ENCODE assay signal across 1 cellular context in genomic region chr9:136796775-136797347, GRCh38.
A peak's percentile ranks its signal among the peaks of the same experiment; 100 is the strongest.
TF ChIP-seq lines count a peak whose summit lies in the region.

No MANE protein-coding gene starts in this region.

TF ChIP-seq in K562, 482 proteins besides CTCF, POLR2A, EP300 and RAD21:
- peak; percentile 29; the same call in 1 of the 2 replicates for TF ChIP-seq PHF21A (IDR thresholded peaks at IDR 0.05; ENCODE audit: borderline replicate concordance, low read depth)
- peak; percentile 43; the same call in 1 of the 2 replicates for TF ChIP-seq TCF3 (CRISPR knock-in tag; IDR thresholded peaks at IDR 0.05)
- TF ChIP-seq CTBP1 (IDR thresholded peaks at IDR 0.05; ENCODE audit: borderline replicate concordance), result peak; percentile 44; the same call in 1 of the 2 replicates
- TF ChIP-seq, protein P1, sequence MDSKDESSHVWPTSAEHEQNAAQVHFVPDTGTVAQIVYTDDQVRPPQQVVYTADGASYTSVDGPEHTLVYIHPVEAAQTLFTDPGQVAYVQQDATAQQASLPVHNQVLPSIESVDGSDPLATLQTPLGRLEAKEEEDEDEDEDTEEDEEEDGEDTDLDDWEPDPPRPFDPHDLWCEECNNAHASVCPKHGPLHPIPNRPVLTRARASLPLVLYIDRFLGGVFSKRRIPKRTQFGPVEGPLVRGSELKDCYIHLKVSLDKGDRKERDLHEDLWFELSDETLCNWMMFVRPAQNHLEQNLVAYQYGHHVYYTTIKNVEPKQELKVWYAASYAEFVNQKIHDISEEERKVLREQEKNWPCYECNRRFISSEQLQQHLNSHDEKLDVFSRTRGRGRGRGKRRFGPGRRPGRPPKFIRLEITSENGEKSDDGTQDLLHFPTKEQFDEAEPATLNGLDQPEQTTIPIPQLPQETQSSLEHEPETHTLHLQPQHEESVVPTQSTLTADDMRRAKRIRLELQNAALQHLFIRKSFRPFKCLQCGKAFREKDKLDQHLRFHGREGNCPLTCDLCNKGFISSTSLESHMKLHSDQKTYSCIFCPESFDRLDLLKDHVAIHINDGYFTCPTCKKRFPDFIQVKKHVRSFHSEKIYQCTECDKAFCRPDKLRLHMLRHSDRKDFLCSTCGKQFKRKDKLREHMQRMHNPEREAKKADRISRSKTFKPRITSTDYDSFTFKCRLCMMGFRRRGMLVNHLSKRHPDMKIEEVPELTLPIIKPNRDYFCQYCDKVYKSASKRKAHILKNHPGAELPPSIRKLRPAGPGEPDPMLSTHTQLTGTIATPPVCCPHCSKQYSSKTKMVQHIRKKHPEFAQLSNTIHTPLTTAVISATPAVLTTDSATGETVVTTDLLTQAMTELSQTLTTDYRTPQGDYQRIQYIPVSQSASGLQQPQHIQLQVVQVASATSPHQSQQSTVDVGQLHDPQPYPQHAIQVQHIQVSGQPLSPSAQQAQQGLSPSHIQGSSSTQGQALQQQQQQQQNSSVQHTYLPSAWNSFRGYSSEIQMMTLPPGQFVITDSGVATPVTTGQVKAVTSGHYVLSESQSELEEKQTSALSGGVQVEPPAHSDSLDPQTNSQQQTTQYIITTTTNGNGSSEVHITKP (IDR thresholded peaks at IDR 0.05; ENCODE audit: partially characterized antibody), result peak; percentile 48
- 0 out of 2 replicates have a peak, but pooled peaks have one; percentile 44 for TF ChIP-seq ZNF263 (CRISPR knock-in tag; IDR thresholded peaks at IDR 0.05; ENCODE audit: borderline replicate concordance)
- peak; percentile 33; the same call in 1 of the 2 replicates for TF ChIP-seq NCOR1 (IDR thresholded peaks at IDR 0.05)
- TF ChIP-seq SMARCA4 (IDR thresholded peaks at IDR 0.05), result 0 out of 2 replicates have a peak, but pooled peaks have one; percentile 32
- TF ChIP-seq ARID1B (IDR thresholded peaks at IDR 0.05), result peak; percentile 35; the same call in 1 of the 2 replicates
- peak in 1 of 2 experiments; percentile 13; a peak in 1 of 4 replicates for TF ChIP-seq HDAC1 (IDR thresholded peaks at IDR 0.05)
- TF ChIP-seq KDM1A (IDR thresholded peaks at IDR 0.05), result peak in 1 of 2 experiments; percentile 51; a peak in 2 of 4 replicates
- TF ChIP-seq MTA3 (IDR thresholded peaks at IDR 0.05; ENCODE audit: borderline replicate concordance), result 0 out of 2 replicates have a peak, but pooled peaks have one; percentile 23
- peak; percentile 24; the same call in 1 of the 2 replicates for TF ChIP-seq CBFA2T2 (conservative IDR thresholded peaks at IDR 0.05)
- TF ChIP-seq LEF1 (IDR thresholded peaks at IDR 0.05), result peak; percentile 46; the same call in 1 of the 2 replicates
- TF ChIP-seq ZNF766 (CRISPR knock-in tag; conservative IDR thresholded peaks at IDR 0.05), result 0 out of 2 replicates have a peak, but pooled peaks have one; percentile 26
